Comparison of ENCODE assay signal across 23 cellular contexts in genomic region chr21:39504230-39504629, GRCh38. TPM values are rescaled to one million over a fixed set of nuclear protein-coding genes. Genes with fewer than 3 reads are reported as not detected.
DNase-seq lines count a peak whose midpoint lies in the region; ATAC-seq, FAIRE-seq and TF ChIP-seq lines count a peak whose summit lies in the region.
"Had no signal": no experiment of that assay in that cellular context is flagged by ENCODE, and none has a peak within 500 bp of the region (broad histone marks: within the 10 kb centered on the region; RNA-seq: fewer than 3 reads in every experiment).

No MANE protein-coding gene starts in this region.

- H3K27me3 ChIP-seq in K562 (ENCODE audit: control insufficient read depth in 2 of 2, insufficient read depth in 2 of 2, low read length in 2 of 2) (no peaks in the 10 kb centered on the region), trophoblast cell (ENCODE audit: insufficient read depth, low read length) (no peaks in the 10 kb centered on the region)
- H3K27me3 ChIP-seq: BLaER1 treated with 17β-estradiol and CSF1 and Interleukin-3, amounts not matched to agents 10 nM and 100 nM; MG63; SJCRH30 had no signal

- no peaks in the 10 kb centered on the region for H3K9me3 ChIP-seq in K562 (replicated peaks; ENCODE audit: control insufficient read depth, insufficient read depth, low read depth, low read length)
- peaks cover 5% of the 10 kb centered on the region for H3K9me3 ChIP-seq in trophoblast cell (ENCODE audit: insufficient read depth, low read depth, low read length)
- H3K9me3 ChIP-seq: BLaER1 treated with 17β-estradiol and CSF1 and Interleukin-3, amounts not matched to agents 10 nM and 100 nM; MG63; SJCRH30 had no signal

- H3K4me3 ChIP-seq in K562 (no peak overlapping the region), trophoblast cell (ENCODE audit: low read depth, low read length) (no peak overlapping the region)
- H3K4me3 ChIP-seq: BLaER1 treated with 17β-estradiol and CSF1 and Interleukin-3, amounts not matched to agents 10 nM and 100 nM; MG63; SJCRH30 had no signal

- CTCF ChIA-PET in K562 (lab: Yijun Ruan, JAX; ENCODE audit: low intra/inter-chr PET ratio) = no interaction called here

- H3K18ac ChIP-seq in trophoblast cell (ENCODE audit: low read length) = no peak overlapping the region

- POLR2A ChIA-PET in K562 (lab: Yijun Ruan, JAX) = interaction anchor here (1.4 kb wide), 1 partner anchor 14 kb away, joined by 6 read pairs; no protein-coding TSS in a partner anchor

- no peak overlapping the region for H2BK120ac ChIP-seq in trophoblast cell (ENCODE audit: insufficient read depth, low read length, poor library complexity)

- TF ChIP-seq RAD21 in K562 (CRISPR knock-in tag; conservative IDR thresholded peaks at IDR 0.05 in 1 of 2, IDR thresholded peaks at IDR 0.05 in 1 of 2) = no peak

- in situ Hi-C loops in K562 (cut with MboI) = no loop called here

- TF ChIP-seq POLR2A in K562 (conservative IDR thresholded peaks at IDR 0.05) = no peak

- peak overlapping the region; percentile 17 for H3K23ac ChIP-seq in trophoblast cell (ENCODE audit: low read length)

- no peak for TF ChIP-seq CTCF in K562 (IDR thresholded peaks at IDR 0.05 in 2 of 3, conservative IDR thresholded peaks at IDR 0.05 in 1 of 3; ENCODE audit: insufficient read depth in 2 of 3, low read depth in 1 of 3, low read length in 3 of 3)

- H2BK12ac ChIP-seq in trophoblast cell (ENCODE audit: low read length) = no peak overlapping the region

- H2AFZ ChIP-seq in K562 (ENCODE audit: low read depth, low read length) (no peak overlapping the region), trophoblast cell (ENCODE audit: insufficient read depth, low read length, poor library complexity) (no peak overlapping the region)

- no peaks in the 10 kb centered on the region for H3K79me2 ChIP-seq in K562 (ENCODE audit: control insufficient read depth, insufficient read depth, low read length)
- H3K79me2 ChIP-seq in trophoblast cell (ENCODE audit: control insufficient read depth, insufficient read depth, low read length, poor library complexity) = no peaks in the 10 kb centered on the region

- H3K4me1 ChIP-seq in K562 (replicated peaks in 1 of 2; ENCODE audit: control insufficient read depth in 2 of 2, insufficient read depth in 2 of 2, low read length in 2 of 2) (no peaks in the 10 kb centered on the region), trophoblast cell (ENCODE audit: control insufficient read depth in 1 of 2, insufficient read depth in 2 of 2, low read length in 2 of 2) (no peaks in the 10 kb centered on the region)
- H3K4me1 ChIP-seq: SJCRH30 had no signal

- no peak overlapping the region for H3K14ac ChIP-seq in trophoblast cell (ENCODE audit: low read length)

- intact Hi-C loops in K562 (cut with micrococcal nuclease) = no loop called here

- WGBS in K562 (ENCODE audit: insufficient coverage, low coverage, missing lambda C conversion rate) = 8% methylated on average over 6 of the region's 6 CpGs
- no CpG with 5 or more reads among the region's 6 CpGs for WGBS in trophoblast cell (ENCODE audit: extremely low coverage, insufficient coverage, insufficient read length)

- H3K4ac ChIP-seq in trophoblast cell (ENCODE audit: low read depth, low read length) = no peak overlapping the region

- H4K20me1 ChIP-seq in K562 (replicated peaks; ENCODE audit: control insufficient read depth, insufficient read depth, low read length) = no peaks in the 10 kb centered on the region; the same call in 1 of the 2 replicates
- H4K20me1 ChIP-seq: BLaER1 treated with 17β-estradiol and CSF1 and Interleukin-3, amounts not matched to agents 10 nM and 100 nM had no signal

- no TSS peak for BruUV-seq in K562 (replicated peaks; lab: Mats Ljungman, UMichigan)

- H2AK5ac ChIP-seq in trophoblast cell (ENCODE audit: low read length) = no peak overlapping the region

- no peak overlapping the region for H3K27ac ChIP-seq in K562 (ENCODE audit: extremely low read depth, low read depth, low read length)
- no peak overlapping the region for H3K27ac ChIP-seq in trophoblast cell (ENCODE audit: low read depth, low read length)
- H3K27ac ChIP-seq: 22Rv1; BLaER1 treated with 17β-estradiol and CSF1 and Interleukin-3, amounts not matched to agents 10 nM and 100 nM; SJCRH30 had no signal

- H3K4me2 ChIP-seq in K562 (ENCODE audit: insufficient read depth, low read length) (no peak overlapping the region), trophoblast cell (ENCODE audit: low read length) (no peak overlapping the region)

- FAIRE-seq in K562 (lab: Jason Lieb, UNC) = no peak
- FAIRE-seq: GM19239, H54 had no signal

- H2BK5ac ChIP-seq in trophoblast cell (ENCODE audit: low read depth, low read length, poor library complexity) = no peak overlapping the region

- DNase-seq in NCI-H2196 (lab: John Stamatoyannopoulos, UW; ENCODE audit: unreplicated experiment) (peak; percentile 6), NCI-H2196 treated with DMSO at 0.1 percent for 48 hours (lab: John Stamatoyannopoulos, UW; ENCODE audit: unreplicated experiment) (no peak), NCI-H2029 (lab: John Stamatoyannopoulos, UW) (peak; percentile 31), K562 (ENCODE audit: extremely low read depth in 1 of 4, low spot score in 3 of 4) (no peak), trophoblast cell (no peak), ecto neural progenitor cell (ENCODE audit: low spot score) (no peak), HPDE6-E6E7 (ENCODE audit: extremely low spot score) (no peak), NCI-H82 (lab: John Stamatoyannopoulos, UW) (no peak)
- DNase-seq: ACHN; CD4-positive, alpha-beta memory T cell; GDM1; MG63; NCI-H1048; NCI-H1417 treated with DMSO at 0.1 percent for 48 hours; NCI-H1930; NCI-H2171; NCI-H446 treated with DMSO at 0.1 percent for 48 hours; SJCRH30 had no signal

- peak; percentile 31; the same call in 2 of the 3 replicates for ATAC-seq in K562
- ATAC-seq: Panc1 had no signal

- no peak overlapping the region for H4K8ac ChIP-seq in trophoblast cell (ENCODE audit: low read depth, low read length)

- no peak overlapping the region for H4K91ac ChIP-seq in trophoblast cell (ENCODE audit: low read depth, low read length)

- H3K9ac ChIP-seq in K562 (ENCODE audit: insufficient read depth in 1 of 2, low read depth in 2 of 2, low read length in 2 of 2) (no peak overlapping the region), trophoblast cell (ENCODE audit: low read length) (no peak overlapping the region)
- H3K9ac ChIP-seq: BLaER1 treated with 17β-estradiol and CSF1 and Interleukin-3, amounts not matched to agents 10 nM and 100 nM had no signal

- no peaks in the 10 kb centered on the region for H3K79me1 ChIP-seq in trophoblast cell (ENCODE audit: low read length)

- H3K9me1 ChIP-seq in K562 (ENCODE audit: control insufficient read depth, insufficient read depth, low read length) = no peaks in the 10 kb centered on the region

- H3K36me3 ChIP-seq in K562 (ENCODE audit: control insufficient read depth, insufficient read depth, low read length) (no peaks in the 10 kb centered on the region; the same call in 2 of the 3 replicates), trophoblast cell (ENCODE audit: control insufficient read depth in 1 of 2, insufficient read depth in 2 of 2, low read length in 2 of 2) (no peaks in the 10 kb centered on the region)
- H3K36me3 ChIP-seq: BLaER1 treated with 17β-estradiol and CSF1 and Interleukin-3, amounts not matched to agents 10 nM and 100 nM; MG63; SJCRH30 had no signal

- H4K12ac ChIP-seq in trophoblast cell (ENCODE audit: low read depth, low read length) = no peak overlapping the region

- no peak for TF ChIP-seq EP300 in K562 (IDR thresholded peaks at IDR 0.05; ENCODE audit: low read length)

TF ChIP-seq in K562, 482 proteins besides CTCF, POLR2A, EP300 and RAD21 (continues in another document):
- TF ChIP-seq KDM5B (IDR thresholded peaks at IDR 0.05; ENCODE audit: insufficient replicate concordance, low read depth, low read length) = no peak
- no peak for TF ChIP-seq PPARD (CRISPR knock-in tag; IDR thresholded peaks at IDR 0.05)

RNA-seq across cellular contexts. Expression of gene SH3BGR, which starts 52.5 kb away (rescaled TPM):
- 0.60 and 2.4 TPM in 2 replicates for total RNA-seq in K562 (2011; cell fraction: chromatin; rRNA removed; ENCODE audit: low replicate concordance)
- total RNA-seq in K562 (2011; cell fraction: nucleolus; rRNA removed) = 1.3 and 1.8 TPM in 2 replicates
- total RNA-seq in K562 (2011; cell fraction: nucleoplasm; rRNA removed) = 1.8 and 2.6 TPM in 2 replicates
- total RNA-seq in K562 (2014; rRNA removed) (27.7 and 42.9 TPM in 2 replicates), K562 (2014; rRNA removed; fragmentation: Illumina TruSeq; extraction: Trizol) (17.4 and 22.2 TPM in 2 replicates), K562 (2015; rRNA removed; fragmentation: Illumina TruSeq; extraction: Trizol) (21.7 and 23.1 TPM in 2 replicates), K562 (2021) (14.8 and 17.5 TPM in 2 replicates)
- polyA plus RNA-seq in K562 (2011; rRNA removed) (3.1 and 6.6 TPM in 2 replicates), K562 (2014; fragmentation: Illumina TruSeq; extraction: Trizol) (19.7 and 29.2 TPM in 2 replicates), K562 (2014; fragmentation: Nextera tagmentation; extraction: Ambion mirVana) (10 to 100 TPM; 26.4 to 28.2 TPM), K562 (2014; rRNA removed) (25.6 and 76.6 TPM in 2 replicates)
- polyA plus RNA-seq in K562 (2011; cell fraction: cytosol; rRNA removed) = 1.1 and 1.4 TPM in 2 replicates
- polyA plus RNA-seq in K562 (2011; cell fraction: nucleus; rRNA removed) = 0.38 TPM in 1 of 2 replicates, not detected in the other
- polyA plus RNA-seq in K562 (2012) = 27.6 and 178 TPM in 2 replicates
- 0.48 TPM in 1 of 2 replicates, not detected in the other for polyA minus RNA-seq in K562 (2011; rRNA and poly(A)+ RNA removed)
- 2.5 TPM in 1 of 2 replicates, not detected in the other for polyA minus RNA-seq in K562 (2011; cell fraction: cytosol; rRNA and poly(A)+ RNA removed)
- polyA minus RNA-seq in K562 (2011; cell fraction: nucleus; rRNA and poly(A)+ RNA removed) = 1.1 TPM in 1 of 2 replicates, not detected in the other
- polyA plus RNA-seq in trophoblast cell (2013) = 3.5 and 4.1 TPM in 2 replicates

RNA-seq across cellular contexts. Expression of gene LCA5L, which starts 58.7 kb away (rescaled TPM):
- total RNA-seq in K562 (2011; cell fraction: chromatin; rRNA removed; ENCODE audit: low replicate concordance) = 2.8 and 6.5 TPM in 2 replicates
- 1.8 and 2.1 TPM in 2 replicates for total RNA-seq in K562 (2011; cell fraction: nucleolus; rRNA removed)
- 4.2 and 10.1 TPM in 2 replicates for total RNA-seq in K562 (2011; cell fraction: nucleoplasm; rRNA removed)
- 1.8 and 3.1 TPM in 2 replicates for total RNA-seq in K562 (2014; rRNA removed)
- 3.0 and 3.7 TPM in 2 replicates for total RNA-seq in K562 (2014; rRNA removed; fragmentation: Illumina TruSeq; extraction: Trizol)
- 3.8 and 3.9 TPM in 2 replicates for total RNA-seq in K562 (2015; rRNA removed; fragmentation: Illumina TruSeq; extraction: Trizol)
- 2.7 and 2.9 TPM in 2 replicates for total RNA-seq in K562 (2021)
- polyA plus RNA-seq in K562 (2011; rRNA removed) = 2.9 and 3.9 TPM in 2 replicates
- 0.69 and 0.96 TPM in 2 replicates for polyA plus RNA-seq in K562 (2011; cell fraction: cytosol; rRNA removed)
- 2.0 and 2.4 TPM in 2 replicates for polyA plus RNA-seq in K562 (2011; cell fraction: nucleus; rRNA removed)
- polyA plus RNA-seq in K562 (2012) = 3.5 and 4.7 TPM in 2 replicates
- polyA plus RNA-seq in K562 (2014; fragmentation: Illumina TruSeq; extraction: Trizol) = 3.7 and 4.9 TPM in 2 replicates
- 1 to 10 TPM; 4.2 to 4.9 TPM for polyA plus RNA-seq in K562 (2014; fragmentation: Nextera tagmentation; extraction: Ambion mirVana)
- polyA plus RNA-seq in K562 (2014; rRNA removed) = 3.0 and 3.4 TPM in 2 replicates
- 1.8 TPM in 2 replicates for polyA minus RNA-seq in K562 (2011; rRNA and poly(A)+ RNA removed)
- polyA minus RNA-seq in K562 (2011; cell fraction: cytosol; rRNA and poly(A)+ RNA removed) = 1.5 and 1.7 TPM in 2 replicates
- 1.2 and 2.2 TPM in 2 replicates for polyA minus RNA-seq in K562 (2011; cell fraction: nucleus; rRNA and poly(A)+ RNA removed)
- polyA plus RNA-seq in trophoblast cell (2013) = 0.47 and 0.78 TPM in 2 replicates
- total RNA-seq: CD4-positive, alpha-beta memory T cell; SJCRH30 had no signal
- polyA plus RNA-seq: CD4-positive, alpha-beta memory T cell had no signal

Comparison
In these comparisons a context has a peak if more than half of its experiments do, and no peak if none do; other contexts are left out.
1. DNase-seq: peak in NCI-H2196 (single experiment) and NCI-H2029 (single experiment); none in NCI-H2196 treated with DMSO at 0.1 percent for 48 hours (single experiment), K562 (0 of 4), trophoblast cell (0 of 2), ecto neural progenitor cell (single experiment), HPDE6-E6E7 (single experiment) and NCI-H82 (single experiment).